ENCODE assay signal across 9 cellular contexts in the genomic region with DNA sequence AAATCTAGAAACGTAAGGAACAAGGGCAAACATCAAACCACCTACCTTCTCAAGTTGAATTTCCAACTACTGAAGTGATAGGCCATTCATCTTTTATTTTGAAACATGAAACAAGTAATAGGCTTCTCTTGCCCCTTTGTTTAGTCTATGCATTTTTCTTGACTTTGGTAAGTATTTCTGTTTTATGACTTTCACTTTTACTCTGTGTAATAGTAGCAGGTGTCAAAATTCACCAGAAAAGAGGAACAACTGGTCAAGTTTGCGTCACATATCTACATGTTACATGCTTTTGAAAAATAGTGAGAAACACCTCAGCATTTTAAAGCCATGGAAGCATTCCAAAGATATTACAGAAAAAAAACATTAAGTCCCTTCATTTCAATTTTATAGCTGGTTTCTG.
DNase-seq lines count a peak whose midpoint lies in the region; ATAC-seq and TF ChIP-seq lines count a peak whose summit lies in the region.
"Had no signal": no experiment of that assay in that cellular context is flagged by ENCODE, and none has a peak within 500 bp of the region (broad histone marks: within the 10 kb centered on the region; RNA-seq: fewer than 3 reads in every experiment).

No MANE protein-coding gene starts in this region.

- DNase-seq in hepatocyte (ENCODE audit: low spot score) (no peak), sigmoid colon (no peak), NCI-H446 (lab: John Stamatoyannopoulos, UW) (no peak)
- DNase-seq in activated CD4-positive, CD25-positive, alpha-beta regulatory T cell treated with anti-CD3 and anti-CD28 coated beads, Interleukin-2, amount 50 U/mL, for 72 hours, result no peak
- DNase-seq in stimulated activated CD4-positive, alpha-beta T cell treated with anti-CD3 and anti-CD28 coated beads, Interleukin-4, amount 100 ng/mL, for 1 hour, result no peak

- H3K4me1 ChIP-seq in hepatocyte (ENCODE audit: insufficient read depth) (no peaks in the 10 kb centered on the region), sigmoid colon (peaks cover 0 to 28% (median 0%) of the 10 kb centered on the region in 4 donors)

- no peak overlapping the region for H2AFZ ChIP-seq in hepatocyte

- no peaks in the 10 kb centered on the region for H4K20me1 ChIP-seq in hepatocyte (ENCODE audit: insufficient read depth, poor library complexity, severe bottlenecking)

- H3K27me3 ChIP-seq in hepatocyte (no peaks in the 10 kb centered on the region), sigmoid colon (no peaks in the 10 kb centered on the region)

- TF ChIP-seq POLR2A in sigmoid colon (IDR thresholded peaks at IDR 0.05), result no peak

- TF ChIP-seq EP300 in sigmoid colon (IDR thresholded peaks at IDR 0.05), result no peak

- intact Hi-C loops in sigmoid colon (cut with DNase I), result no loop called here

- H3K27ac ChIP-seq in hepatocyte, result peak overlapping the region; percentile 10
- H3K27ac ChIP-seq in sigmoid colon, result peak overlapping the region in 1 of 4 donors; percentile 48

- WGBS in hepatocyte (ENCODE audit: low lambda C conversion rate, missing lambda C conversion rate), result 77% methylated on average over 2 of the region's 2 CpGs
- 44 to 83% methylated on average over 2 of the region's 2 CpGs for WGBS in sigmoid colon, 2 donors

- ATAC-seq in GM18508 (IDR thresholded peaks at IDR 0.05; ENCODE audit: insufficient read depth, unreplicated experiment) (peak; percentile 90), GM21723 (IDR thresholded peaks at IDR 0.05; ENCODE audit: unreplicated experiment) (peak; percentile 96), HG03439 (IDR thresholded peaks at IDR 0.05; ENCODE audit: unreplicated experiment) (peak; percentile 86)

- no peaks in the 10 kb centered on the region for H3K9me2 ChIP-seq in hepatocyte (replicated peaks; ENCODE audit: insufficient read depth)

- H3K79me2 ChIP-seq in hepatocyte, result no peaks in the 10 kb centered on the region

- H3K36me3 ChIP-seq in hepatocyte (replicated peaks; ENCODE audit: insufficient read depth, low read depth) (no peaks in the 10 kb centered on the region), sigmoid colon (no peaks in the 10 kb centered on the region)

- H3K4me3 ChIP-seq in hepatocyte, result no peak overlapping the region
- H3K4me3 ChIP-seq in sigmoid colon, result no peak overlapping the region
- H3K4me3 ChIP-seq: lung had no signal

- no peak overlapping the region for H3K4me2 ChIP-seq in hepatocyte

- TF ChIP-seq CTCF in hepatocyte (IDR thresholded peaks at IDR 0.05; ENCODE audit: poor library complexity), result no peak
- no peak for TF ChIP-seq CTCF in sigmoid colon (IDR thresholded peaks at IDR 0.05)

- H3K9me3 ChIP-seq in hepatocyte (ENCODE audit: low read depth), result no peaks in the 10 kb centered on the region
- no peaks in the 10 kb centered on the region for H3K9me3 ChIP-seq in sigmoid colon
